8 cellular contexts compared by ENCODE assay signal in the genomic region with DNA sequence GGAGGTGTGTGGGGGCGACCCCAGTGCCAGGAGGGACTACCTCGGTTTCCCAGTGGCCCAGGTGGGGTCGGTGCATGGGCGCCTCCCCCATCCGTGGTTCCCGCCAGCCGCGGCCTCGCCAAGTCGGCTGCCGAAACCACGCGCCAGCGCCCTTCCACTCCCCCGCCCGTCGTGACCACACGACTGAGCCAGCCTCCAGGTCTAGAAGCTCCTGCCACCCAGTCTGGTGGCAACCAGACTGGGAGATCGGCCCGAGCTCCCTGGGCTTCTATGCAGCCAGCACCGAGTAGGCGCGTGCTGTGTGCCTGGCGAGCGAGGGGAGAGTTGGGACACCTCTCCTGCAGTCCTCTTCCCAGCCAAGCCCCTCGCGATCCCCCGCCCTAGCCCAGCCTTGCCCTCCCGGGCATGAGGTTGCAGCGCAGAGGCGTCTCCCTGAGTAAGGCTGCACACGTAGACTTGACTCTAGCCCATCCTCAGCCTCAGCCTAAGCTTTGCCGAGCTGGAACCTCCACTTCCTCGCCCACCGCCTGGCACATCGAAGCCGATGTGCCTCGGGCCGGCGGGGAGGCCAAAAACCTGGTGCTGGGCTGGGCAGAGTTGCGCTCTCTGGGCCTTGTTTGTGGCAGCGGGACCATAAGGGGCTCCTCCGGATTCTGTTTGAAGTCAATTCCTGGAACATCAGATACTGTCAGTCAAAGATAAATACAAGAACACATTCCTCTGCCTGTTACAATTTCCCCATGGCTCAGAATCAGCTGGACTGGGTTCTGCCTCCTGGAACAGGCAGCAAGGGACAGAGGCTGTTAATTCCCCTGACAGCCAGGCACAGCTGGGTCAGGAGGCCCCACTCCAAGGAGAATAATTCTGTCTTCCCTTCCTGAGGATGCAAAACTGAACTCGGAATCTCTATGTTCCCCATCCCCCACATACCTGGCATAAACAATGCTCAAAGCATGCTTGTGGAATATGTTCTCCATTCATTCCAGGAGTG. TPM values are rescaled to one million over a fixed set of nuclear protein-coding genes. Genes with fewer than 3 reads are reported as not detected.
DNase-seq lines count a peak whose midpoint lies in the region; ATAC-seq and TF ChIP-seq lines count a peak whose summit lies in the region.

No MANE protein-coding gene starts in this region.

- H3K27me3 ChIP-seq in osteoblast (ENCODE audit: insufficient read depth, low read length): peaks cover 23% of the 10 kb centered on the region

- CTCF ChIA-PET in Calu3 (lab: Charles Lee): no interaction called here

- H3K4me3 ChIP-seq in epithelial cell of esophagus (ENCODE audit: low read length) (peak overlapping the region; percentile 32), osteoblast (ENCODE audit: insufficient read depth, low read length) (peak overlapping the region; percentile 61)

- no peaks in the 10 kb centered on the region for H3K4me1 Mint-ChIP-seq in Calu3 (ENCODE audit: low read depth, unreplicated experiment)

- DNase-seq in Calu3 (no peak), epithelial cell of esophagus (ENCODE audit: low read depth) (peak; percentile 13), osteoblast (ENCODE audit: insufficient read length, low spot score, missing footprints) (peak; percentile 89), COR-L47 (lab: John Stamatoyannopoulos, UW) (no peak), 8988T (no peak)
- peak; percentile 67 for DNase-seq in activated CD8-positive, alpha-beta memory T cell treated with anti-CD3 and anti-CD28 coated beads for 24 hours

- H3K4me1 ChIP-seq in osteoblast (ENCODE audit: insufficient read depth, low read length): peaks cover 8% of the 10 kb centered on the region

- H3K36me3 Mint-ChIP-seq in Calu3 (ENCODE audit: insufficient read depth, unreplicated experiment): peaks cover 5% of the 10 kb centered on the region

- H3K4me3 Mint-ChIP-seq in Calu3 (ENCODE audit: low read depth, unreplicated experiment): peak overlapping the region; percentile 56

- intact Hi-C loops in Calu3 (cut with micrococcal nuclease; ENCODE audit: unreplicated experiment): no loop called here

- no peaks in the 10 kb centered on the region for H3K36me3 ChIP-seq in osteoblast (ENCODE audit: insufficient read depth, low read length)

- no peak overlapping the region for H3K27ac ChIP-seq in osteoblast (ENCODE audit: low read depth, low read length)

- no peaks in the 10 kb centered on the region for H3K9me3 Mint-ChIP-seq in Calu3 (ENCODE audit: low read depth, unreplicated experiment)

- peak overlapping the region; percentile 76 for H3K4me2 ChIP-seq in osteoblast (ENCODE audit: insufficient read depth, low read length)

- H3K79me2 ChIP-seq in osteoblast (ENCODE audit: insufficient read depth, low read length): no peaks in the 10 kb centered on the region

- TF ChIP-seq CTCF in Calu3 (IDR thresholded peaks at IDR 0.05; ENCODE audit: unreplicated experiment): no peak
- no peak for TF ChIP-seq CTCF in epithelial cell of esophagus (IDR thresholded peaks at IDR 0.05; ENCODE audit: insufficient read depth, low read depth, low read length, missing control alignments)
- no peak for TF ChIP-seq CTCF in osteoblast (IDR thresholded peaks at IDR 0.05; ENCODE audit: extremely low read depth, low read depth, low read length)

- BruUV-seq in Calu3 (replicated peaks; lab: Mats Ljungman, UMichigan): no TSS peak

- no peak overlapping the region for H2AFZ ChIP-seq in osteoblast (ENCODE audit: low read length)

- ATAC-seq in GM18861 (IDR thresholded peaks at IDR 0.05; ENCODE audit: unreplicated experiment) (no peak), HG02571 (IDR thresholded peaks at IDR 0.05; ENCODE audit: unreplicated experiment) (no peak)

- H3K27ac Mint-ChIP-seq in Calu3 (ENCODE audit: unreplicated experiment): no peak overlapping the region

- no peaks in the 10 kb centered on the region for H3K9me3 ChIP-seq in osteoblast (ENCODE audit: low read depth, low read length)

- peaks cover 65% of the 10 kb centered on the region for H3K27me3 Mint-ChIP-seq in Calu3 (ENCODE audit: unreplicated experiment)

- H4K20me1 ChIP-seq in osteoblast (ENCODE audit: insufficient read depth, low read length): no peaks in the 10 kb centered on the region

RNA-seq across cellular contexts. Expression of a gene that starts 1.5 kb away (rescaled TPM):
- total RNA-seq in Calu3 (2022) (0.12 TPM in 1 of 2 replicates, not detected in the other), osteoblast (under 0.01 TPM in 1 of 2 replicates, not detected in the other)

RNA-seq across cellular contexts. Expression of a gene that starts 33.8 kb away (rescaled TPM):
- total RNA-seq in Calu3 (2022) (59.6 and 64.4 TPM in 2 replicates), osteoblast (9.8 and 10.9 TPM in 2 replicates)

RNA-seq across cellular contexts. Expression of a gene that starts 45.0 kb away (rescaled TPM):
- total RNA-seq in Calu3 (2022) (58.3 and 61.1 TPM in 2 replicates), osteoblast (59.0 and 60.1 TPM in 2 replicates)

Comparison
In these comparisons a context has a peak if more than half of its experiments do, and no peak if none do; other contexts are left out.
1. DNase-seq: peak in activated CD8-positive, alpha-beta memory T cell treated with anti-CD3 and anti-CD28 coated beads for 24 hours (single experiment), epithelial cell of esophagus (single experiment) and osteoblast (single experiment); none in Calu3 (single experiment), COR-L47 (single experiment) and 8988T (single experiment).